Comparison of ENCODE assay signal across 1 cellular context in genomic region chr13:20714161-20714560, GRCh38.
TF ChIP-seq lines count a peak whose summit lies in the region.

No MANE protein-coding gene starts in this region.

TF ChIP-seq in SK-N-SH, 30 proteins besides CTCF, POLR2A, EP300 and RAD21 (continued from another document):
- TF ChIP-seq, protein P1, sequence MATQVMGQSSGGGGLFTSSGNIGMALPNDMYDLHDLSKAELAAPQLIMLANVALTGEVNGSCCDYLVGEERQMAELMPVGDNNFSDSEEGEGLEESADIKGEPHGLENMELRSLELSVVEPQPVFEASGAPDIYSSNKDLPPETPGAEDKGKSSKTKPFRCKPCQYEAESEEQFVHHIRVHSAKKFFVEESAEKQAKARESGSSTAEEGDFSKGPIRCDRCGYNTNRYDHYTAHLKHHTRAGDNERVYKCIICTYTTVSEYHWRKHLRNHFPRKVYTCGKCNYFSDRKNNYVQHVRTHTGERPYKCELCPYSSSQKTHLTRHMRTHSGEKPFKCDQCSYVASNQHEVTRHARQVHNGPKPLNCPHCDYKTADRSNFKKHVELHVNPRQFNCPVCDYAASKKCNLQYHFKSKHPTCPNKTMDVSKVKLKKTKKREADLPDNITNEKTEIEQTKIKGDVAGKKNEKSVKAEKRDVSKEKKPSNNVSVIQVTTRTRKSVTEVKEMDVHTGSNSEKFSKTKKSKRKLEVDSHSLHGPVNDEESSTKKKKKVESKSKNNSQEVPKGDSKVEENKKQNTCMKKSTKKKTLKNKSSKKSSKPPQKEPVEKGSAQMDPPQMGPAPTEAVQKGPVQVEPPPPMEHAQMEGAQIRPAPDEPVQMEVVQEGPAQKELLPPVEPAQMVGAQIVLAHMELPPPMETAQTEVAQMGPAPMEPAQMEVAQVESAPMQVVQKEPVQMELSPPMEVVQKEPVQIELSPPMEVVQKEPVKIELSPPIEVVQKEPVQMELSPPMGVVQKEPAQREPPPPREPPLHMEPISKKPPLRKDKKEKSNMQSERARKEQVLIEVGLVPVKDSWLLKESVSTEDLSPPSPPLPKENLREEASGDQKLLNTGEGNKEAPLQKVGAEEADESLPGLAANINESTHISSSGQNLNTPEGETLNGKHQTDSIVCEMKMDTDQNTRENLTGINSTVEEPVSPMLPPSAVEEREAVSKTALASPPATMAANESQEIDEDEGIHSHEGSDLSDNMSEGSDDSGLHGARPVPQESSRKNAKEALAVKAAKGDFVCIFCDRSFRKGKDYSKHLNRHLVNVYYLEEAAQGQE (IDR thresholded peaks at IDR 0.05; ENCODE audit: low read depth, low read length): no peak
- no peak for TF ChIP-seq SIN3A (IDR thresholded peaks at IDR 0.05; ENCODE audit: borderline replicate concordance, low read depth, low read length)
- TF ChIP-seq MXI1 (IDR thresholded peaks at IDR 0.05; ENCODE audit: low read depth, low read length): no peak
- TF ChIP-seq NRF1 (IDR thresholded peaks at IDR 0.05; ENCODE audit: low read depth, low read length): no peak
- no peak for TF ChIP-seq GABPA (IDR thresholded peaks at IDR 0.05; ENCODE audit: low read depth)
- no peak for TF ChIP-seq CHD2 (IDR thresholded peaks at IDR 0.05; ENCODE audit: low read length, partially characterized antibody)
